In the genomic region with DNA sequence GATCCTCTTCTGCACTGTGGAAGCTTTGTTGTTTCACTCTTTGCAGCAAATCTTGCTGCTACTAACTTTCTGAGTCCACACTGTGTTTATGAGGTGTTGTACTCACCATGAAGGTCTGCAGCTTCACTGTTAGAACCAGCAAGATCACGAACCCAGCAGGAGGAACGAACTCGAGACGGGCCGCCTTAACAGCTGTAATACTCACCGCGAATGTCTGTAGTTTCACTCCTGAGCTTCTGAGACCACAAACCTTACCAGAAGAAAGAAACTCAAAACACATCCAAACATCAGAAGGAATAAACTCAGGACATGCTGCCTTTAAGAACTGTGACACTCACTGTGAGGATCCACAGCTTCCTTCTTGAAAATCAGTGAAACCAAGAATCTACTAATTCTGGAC, we compare ENCODE assay signal across 28 cellular contexts.
"Had no signal": no experiment of that assay in that cellular context is flagged by ENCODE, and none has a peak within 500 bp of the region (broad histone marks: within the 10 kb centered on the region; RNA-seq: fewer than 3 reads in every experiment).

No MANE protein-coding gene starts in this region.

- H3K9me3 ChIP-seq: ascending aorta, body of pancreas, Peyer's patch, SJSA1 had no signal

- H3K4me3 ChIP-seq: ascending aorta, body of pancreas, coronary artery, Peyer's patch, SJSA1 had no signal

- FAIRE-seq: bronchial epithelial cell had no signal

- H3K4me1 ChIP-seq: ascending aorta, body of pancreas, Peyer's patch, SJSA1 had no signal

- ATAC-seq: activated CD8-positive, alpha-beta memory T cell treated with anti-CD3 and anti-CD28 coated beads, Interleukin-2, amount 10 ng/mL, durations not matched to agents 7 days and 5 days; activated naive CD4-positive, alpha-beta T cell treated with anti-CD3 and anti-CD28 coated beads, Interleukin-2, amount 50 U/mL, for 72 hours; activated naive CD8-positive, alpha-beta T cell treated with anti-CD3 and anti-CD28 coated beads, Interleukin-2, amount 50 U/mL, for 24 hours; body of pancreas; SK-N-SH treated with all-trans-retinoic acid at 6 μM for 48 hours; WTC11 had no signal

- H3K36me3 ChIP-seq: ascending aorta, Peyer's patch, SJSA1 had no signal

- H3K27ac ChIP-seq: ascending aorta, body of pancreas, coronary artery, Peyer's patch, RWPE1, SJSA1 had no signal

- DNase-seq: activated CD4-positive, alpha-beta T cell treated with anti-CD3 and anti-CD28 coated beads for 48 hours; activated CD4-positive, alpha-beta T cell treated with anti-CD3 and anti-CD28 coated beads, Interleukin-2, amount 50 U/mL, for 48 hours; activated CD4-positive, CD25-positive, alpha-beta regulatory T cell treated with anti-CD3 and anti-CD28 coated beads, Interleukin-2, amount 50 U/mL, for 72 hours; activated CD8-positive, alpha-beta memory T cell treated with anti-CD3 and anti-CD28 coated beads, Interleukin-2, amount 10 ng/mL, durations not matched to agents 7 days and 5 days; activated effector memory CD4-positive, alpha-beta T cell treated with anti-CD3 and anti-CD28 coated beads, Interleukin-2, amount 50 U/mL, for 16 hours; activated naive CD4-positive, alpha-beta T cell treated with Interleukin-2 at 50 U/mL for 16 hours; activated naive CD8-positive, alpha-beta T cell treated with anti-CD3 and anti-CD28 coated beads, Interleukin-2, amount 50 U/mL, for 24 hours; activated T-cell treated with anti-CD3 and anti-CD28 coated beads, Interleukin-2, amount 50 U/mL, for 24 hours; amniotic stem cell; body of pancreas; central memory CD4-positive, alpha-beta T cell; NCI-H1092 treated with DMSO at 0.1 percent for 48 hours; NCI-H1417 treated with DMSO at 0.1 percent for 48 hours; NCI-H1694 treated with DMSO at 0.1 percent for 48 hours; NCI-H2029 treated with DMSO at 0.1 percent for 48 hours; NCI-H510A treated with DMSO at 0.1 percent for 48 hours; NCI-H69; Peyer's patch; SHP77; SW 1271 had no signal

- H3K27me3 ChIP-seq: ascending aorta, body of pancreas, Peyer's patch, SJSA1 had no signal
